In genomic region chr9:124611106-124611505, GRCh38 we compare ENCODE assay signal across 23 cellular contexts.
DNase-seq lines count a peak whose midpoint lies in the region; ATAC-seq, FAIRE-seq and TF ChIP-seq lines count a peak whose summit lies in the region.
"Had no signal": no experiment of that assay in that cellular context is flagged by ENCODE, and none has a peak within 500 bp of the region (broad histone marks: within the 10 kb centered on the region; RNA-seq: fewer than 3 reads in every experiment).

No MANE protein-coding gene starts in this region.

- no peaks in the 10 kb centered on the region for H3K4me1 ChIP-seq in astrocyte (ENCODE audit: insufficient read depth, low read length)
- H3K4me1 ChIP-seq: BE2C had no signal

- no peak for FAIRE-seq in astrocyte (lab: Jason Lieb, UNC)
- FAIRE-seq: A204.1, G401.6, GM12891, GM19239, K562 had no signal

- no peaks in the 10 kb centered on the region for H3K9me3 Mint-ChIP-seq in HFFc6
- H3K9me3 Mint-ChIP-seq in astrocyte (ENCODE audit: unreplicated experiment), result peaks cover 2% of the 10 kb centered on the region
- H3K9me3 Mint-ChIP-seq: CD4-positive, CD25-positive, alpha-beta regulatory T cell; CD8-positive, alpha-beta memory T cell; H9 had no signal

- H3K9ac ChIP-seq in astrocyte (ENCODE audit: low read length), result no peak overlapping the region

- no peaks in the 10 kb centered on the region for H3K79me2 ChIP-seq in astrocyte (ENCODE audit: insufficient read depth, low read length)

- no peaks in the 10 kb centered on the region for H3K9me3 ChIP-seq in astrocyte (ENCODE audit: insufficient read depth, low read depth, low read length)
- H3K9me3 ChIP-seq: BE2C had no signal

- no peak overlapping the region for H3K27ac Mint-ChIP-seq in HFFc6
- H3K27ac Mint-ChIP-seq in astrocyte (ENCODE audit: unreplicated experiment), result peak overlapping the region; percentile 12
- H3K27ac Mint-ChIP-seq: CD8-positive, alpha-beta memory T cell had no signal

- ATAC-seq in HG02759 (IDR thresholded peaks at IDR 0.05; ENCODE audit: unreplicated experiment) (no peak), Right ventricle myocardium inferior (no peak), HG03432 (IDR thresholded peaks at IDR 0.05; ENCODE audit: unreplicated experiment) (no peak)
- ATAC-seq: K562 had no signal

- H3K27me3 ChIP-seq in astrocyte (ENCODE audit: insufficient read depth, low read length), result no peaks in the 10 kb centered on the region
- H3K27me3 ChIP-seq: BE2C had no signal

- H3K27me3 Mint-ChIP-seq in HFFc6 (ENCODE audit: insufficient read depth) (peaks cover 3% of the 10 kb centered on the region), astrocyte (ENCODE audit: low read depth, unreplicated experiment) (no peaks in the 10 kb centered on the region)

- H2AFZ ChIP-seq in astrocyte (ENCODE audit: low read depth, low read length), result no peak overlapping the region

- H4K20me1 ChIP-seq in astrocyte (ENCODE audit: insufficient read depth, low read length), result no peaks in the 10 kb centered on the region

- no peaks in the 10 kb centered on the region for H3K36me3 ChIP-seq in astrocyte (ENCODE audit: insufficient read depth, low read length)
- H3K36me3 ChIP-seq: BE2C had no signal

- H3K4me3 ChIP-seq in astrocyte (ENCODE audit: insufficient read depth, low read depth, low read length), result no peak overlapping the region
- H3K4me3 ChIP-seq: K562 had no signal

- no peak overlapping the region for H3K27ac ChIP-seq in astrocyte (ENCODE audit: low read depth, low read length)
- H3K27ac ChIP-seq: HL-60 had no signal

- TF ChIP-seq CTCF in HFFc6 (IDR thresholded peaks at IDR 0.05), result no peak
- no peak for TF ChIP-seq CTCF in astrocyte (IDR thresholded peaks at IDR 0.05; ENCODE audit: insufficient read depth, low read depth, low read length)

- peak; percentile 26 for DNase-seq in EL
- DNase-seq in HFFc6, result peak; percentile 12
- peak; percentile 50 for DNase-seq in astrocyte (ENCODE audit: low read depth)
- DNase-seq in Right ventricle myocardium inferior (ENCODE audit: missing footprints), result no peak
- no peak for DNase-seq in OCI-M2 (lab: John Stamatoyannopoulos, UW; ENCODE audit: unreplicated experiment)
- DNase-seq: ACHN; BE2C; C1 segment of cervical spinal cord; CD4-positive, CD25-positive, alpha-beta regulatory T cell; CD8-positive, alpha-beta memory T cell; COR-L47; DMS 273 treated with DMSO at 0.1 percent for 48 hours; DMS53; GOT3; H9 had no signal

- H3K4me1 Mint-ChIP-seq in HFFc6 (ENCODE audit: low read depth) (peaks cover 19% of the 10 kb centered on the region), astrocyte (ENCODE audit: low read depth, unreplicated experiment) (peaks cover 12% of the 10 kb centered on the region)
- H3K4me1 Mint-ChIP-seq: CD4-positive, CD25-positive, alpha-beta regulatory T cell; CD8-positive, alpha-beta memory T cell had no signal

- H3K4me3 Mint-ChIP-seq in HFFc6, result no peak overlapping the region
- no peak overlapping the region for H3K4me3 Mint-ChIP-seq in astrocyte (ENCODE audit: unreplicated experiment)
- H3K4me3 Mint-ChIP-seq: CD4-positive, CD25-positive, alpha-beta regulatory T cell; CD8-positive, alpha-beta memory T cell; H9 had no signal

- no peaks in the 10 kb centered on the region for H3K36me3 Mint-ChIP-seq in HFFc6 (ENCODE audit: low read depth)
- H3K36me3 Mint-ChIP-seq in astrocyte (ENCODE audit: low read depth, unreplicated experiment), result no peaks in the 10 kb centered on the region
- H3K36me3 Mint-ChIP-seq: CD4-positive, CD25-positive, alpha-beta regulatory T cell; CD8-positive, alpha-beta memory T cell had no signal

- no peak overlapping the region for H3K4me2 ChIP-seq in astrocyte (ENCODE audit: low read length)

- intact Hi-C loops in Right ventricle myocardium inferior (cut with DNase I), result no loop called here

Comparison
In these comparisons a context has a peak if more than half of its experiments do, and no peak if none do; other contexts are left out.
1. DNase-seq: peak in EL (single experiment), HFFc6 (single experiment) and astrocyte (single experiment); none in Right ventricle myocardium inferior (single experiment) and OCI-M2 (single experiment).